Comparison of ENCODE assay signal across 18 cellular contexts in genomic region chr2:9657083-9657482, GRCh38. TPM values are rescaled to one million over a fixed set of nuclear protein-coding genes. Genes with fewer than 3 reads are reported as not detected.
A peak's percentile ranks its signal among the peaks of the same experiment; 100 is the strongest.
DNase-seq lines count a peak whose midpoint lies in the region; ATAC-seq and TF ChIP-seq lines count a peak whose summit lies in the region.
"Had no signal": no experiment of that assay in that cellular context is flagged by ENCODE, and none has a peak within 500 bp of the region (broad histone marks: within the 10 kb centered on the region; RNA-seq: fewer than 3 reads in every experiment).

No MANE protein-coding gene starts in this region.

- no peak overlapping the region for H3K4me3 Mint-ChIP-seq in GM23338
- no peak overlapping the region for H3K4me3 Mint-ChIP-seq in activated CD4-positive, alpha-beta memory T cell treated with anti-CD3 and anti-CD28 coated beads for 36 hours
- H3K4me3 Mint-ChIP-seq: type B pancreatic cell had no signal

- no peaks in the 10 kb centered on the region for H4K20me1 ChIP-seq in GM23338 (replicated peaks; ENCODE audit: insufficient read depth)
- no peaks in the 10 kb centered on the region for H4K20me1 ChIP-seq in fibroblast of lung (ENCODE audit: control insufficient read depth, extremely low read depth, insufficient read depth, low read length)

- H3K9me3 ChIP-seq in fibroblast of lung (ENCODE audit: control insufficient read depth, insufficient read depth, low read depth, low read length) (no peaks in the 10 kb centered on the region), right atrium auricular region (no peaks in the 10 kb centered on the region)
- H3K9me3 ChIP-seq: stomach had no signal

- H2AFZ ChIP-seq in ACC112 (ENCODE audit: low read length, unreplicated experiment) (no peak overlapping the region), GM23338 (peak overlapping the region; percentile 63), fibroblast of lung (ENCODE audit: low read length) (peak overlapping the region; percentile 21)
- H2AFZ ChIP-seq: parathyroid adenoma, PC-9 had no signal

- H3K4me3 ChIP-seq in ACC112 (ENCODE audit: low read depth, low read length) (no peak overlapping the region), GM23338 (no peak overlapping the region), fibroblast of lung (replicated peaks in 1 of 4; ENCODE audit: control extremely low read depth in 1 of 4, insufficient read depth in 1 of 4, low read depth in 3 of 4, low read length in 4 of 4) (no peak overlapping the region), right atrium auricular region (no peak overlapping the region)
- H3K4me3 ChIP-seq: PC-9, SK-N-MC, stomach had no signal

- H3K27ac ChIP-seq in ACC112 (ENCODE audit: low read depth, low read length) (peak overlapping the region; percentile 81), GM23338 (ENCODE audit: low read depth) (no peak overlapping the region), fibroblast of lung (ENCODE audit: insufficient read depth, low read length) (no peak overlapping the region), right atrium auricular region (no peak overlapping the region)
- H3K27ac ChIP-seq: parathyroid adenoma, PC-9, SK-N-MC, stomach had no signal

- no peak for ATAC-seq in GM23338
- ATAC-seq in GM21825 (IDR thresholded peaks at IDR 0.05; ENCODE audit: unreplicated experiment) = no peak
- ATAC-seq in HG02840 (IDR thresholded peaks at IDR 0.05; ENCODE audit: low FRiP score, unreplicated experiment) = no peak

- intact Hi-C loops in activated CD4-positive, alpha-beta memory T cell treated with anti-CD3 and anti-CD28 coated beads for 36 hours (cut with micrococcal nuclease) = loop anchor here (2.0 kb wide), 1 partner anchor 464 kb away; no protein-coding TSS in a partner anchor

- H3K4me2 ChIP-seq in GM23338 = no peak overlapping the region
- peak overlapping the region; percentile 55 for H3K4me2 ChIP-seq in fibroblast of lung (ENCODE audit: extremely low read depth, insufficient read depth, low read length)

- DNase-seq in GM23338 (ENCODE audit: low spot score) (no peak), fibroblast of lung (ENCODE audit: low read depth in 2 of 2) (no peak), islet precursor cell (no peak), right atrium auricular region (ENCODE audit: low spot score) (no peak)
- no peak for DNase-seq in activated CD4-positive, alpha-beta memory T cell treated with anti-CD3 and anti-CD28 coated beads for 36 hours
- DNase-seq: MM.1S, naive B cell, NCI-H146, NCI-H2171, stomach had no signal

- H3K79me2 ChIP-seq in ACC112 (ENCODE audit: control insufficient read depth, insufficient read depth, low read length, unreplicated experiment) = no peaks in the 10 kb centered on the region
- no peaks in the 10 kb centered on the region for H3K79me2 ChIP-seq in GM23338 (replicated peaks; ENCODE audit: insufficient read depth)
- H3K79me2 ChIP-seq in fibroblast of lung (ENCODE audit: control insufficient read depth, insufficient read depth, low read length) = no peaks in the 10 kb centered on the region
- H3K79me2 ChIP-seq: parathyroid adenoma had no signal

- H3K36me3 ChIP-seq in ACC112 (ENCODE audit: insufficient read depth, low read length) (no peaks in the 10 kb centered on the region), GM23338 (ENCODE audit: insufficient read depth) (no peaks in the 10 kb centered on the region), fibroblast of lung (ENCODE audit: control insufficient read depth, insufficient read depth, low read length) (no peaks in the 10 kb centered on the region), right atrium auricular region (no peaks in the 10 kb centered on the region)
- H3K36me3 ChIP-seq: stomach had no signal

- peaks cover 34% of the 10 kb centered on the region for H3K4me1 ChIP-seq in ACC112 (ENCODE audit: control insufficient read depth, insufficient read depth, low read length, unreplicated experiment)
- H3K4me1 ChIP-seq in GM23338 (ENCODE audit: insufficient read depth) = no peaks in the 10 kb centered on the region
- peaks cover 21% of the 10 kb centered on the region for H3K4me1 ChIP-seq in fibroblast of lung (ENCODE audit: control insufficient read depth, extremely low read depth, insufficient read depth, low read length)
- no peaks in the 10 kb centered on the region for H3K4me1 ChIP-seq in right atrium auricular region
- H3K4me1 ChIP-seq: parathyroid adenoma, stomach had no signal

- H3K27me3 ChIP-seq in ACC112 (ENCODE audit: insufficient read depth, low read length) = no peaks in the 10 kb centered on the region
- no peaks in the 10 kb centered on the region for H3K27me3 ChIP-seq in GM23338 (ENCODE audit: insufficient read depth)
- no peaks in the 10 kb centered on the region for H3K27me3 ChIP-seq in fibroblast of lung (ENCODE audit: control insufficient read depth, insufficient read depth, low read length)
- H3K27me3 ChIP-seq in right atrium auricular region = no peaks in the 10 kb centered on the region
- H3K27me3 ChIP-seq: stomach had no signal

- CTCF ChIA-PET in activated CD4-positive, alpha-beta memory T cell treated with anti-CD3 and anti-CD28 coated beads for 36 hours (lab: Charles Lee) = interaction anchor here (0.8 to 2.4 kb wide), 5 partner anchors 46 to 142 kb away, joined by 3 to 7 read pairs (median 4); no protein-coding TSS in a partner anchor

- no peak overlapping the region for H3K27ac Mint-ChIP-seq in GM23338
- peak overlapping the region; percentile 94 for H3K27ac Mint-ChIP-seq in activated CD4-positive, alpha-beta memory T cell treated with anti-CD3 and anti-CD28 coated beads for 36 hours
- H3K27ac Mint-ChIP-seq: type B pancreatic cell had no signal

- peaks cover 4% of the 10 kb centered on the region; the same call in 1 of the 2 replicates for H3K9me2 ChIP-seq in GM23338 (ENCODE audit: insufficient read depth)

- H3K9me3 Mint-ChIP-seq in GM23338 = no peaks in the 10 kb centered on the region
- H3K9me3 Mint-ChIP-seq in activated CD4-positive, alpha-beta memory T cell treated with anti-CD3 and anti-CD28 coated beads for 36 hours = no peaks in the 10 kb centered on the region
- H3K9me3 Mint-ChIP-seq: type B pancreatic cell had no signal

- H3K4me1 Mint-ChIP-seq in GM23338 = no peaks in the 10 kb centered on the region; the same call in 2 of the 3 replicates
- H3K4me1 Mint-ChIP-seq in activated CD4-positive, alpha-beta memory T cell treated with anti-CD3 and anti-CD28 coated beads for 36 hours (ENCODE audit: low read depth) = peaks cover 43% of the 10 kb centered on the region

- no peak overlapping the region for H3K9ac ChIP-seq in fibroblast of lung (ENCODE audit: insufficient read depth, low read length)
- H3K9ac ChIP-seq: parathyroid adenoma had no signal

- H3K27me3 Mint-ChIP-seq in GM23338 (ENCODE audit: insufficient read depth, low read depth, poor library complexity) = peaks cover 14% of the 10 kb centered on the region
- peaks cover 5% of the 10 kb centered on the region for H3K27me3 Mint-ChIP-seq in activated CD4-positive, alpha-beta memory T cell treated with anti-CD3 and anti-CD28 coated beads for 36 hours
- H3K27me3 Mint-ChIP-seq: type B pancreatic cell had no signal

- H3F3A ChIP-seq in GM23338 (replicated peaks; ENCODE audit: low read depth) = no peaks in the 10 kb centered on the region

- TF ChIP-seq CTCF in GM23338 (conservative IDR thresholded peaks at IDR 0.05; ENCODE audit: low read depth in 2 of 2) (no peak), fibroblast of lung (conservative IDR thresholded peaks at IDR 0.05 in 1 of 2, IDR thresholded peaks at IDR 0.05 in 1 of 2; ENCODE audit: low read depth in 1 of 2, low read length in 2 of 2) (no peak), right atrium auricular region (IDR thresholded peaks at IDR 0.05) (no peak)

- POLR2A ChIA-PET in activated CD4-positive, alpha-beta memory T cell treated with anti-CD3 and anti-CD28 coated beads for 36 hours (lab: Charles Lee) = interaction anchor here (1.4 to 2.1 kb wide), 4 partner anchors 27 to 92 kb away, joined by 4 to 10 read pairs (median 7); partner anchors contain the start of gene YWHAQ

- H3K36me3 Mint-ChIP-seq in GM23338 (ENCODE audit: low read depth) = no peaks in the 10 kb centered on the region; the same call in 2 of the 3 replicates
- no peaks in the 10 kb centered on the region for H3K36me3 Mint-ChIP-seq in activated CD4-positive, alpha-beta memory T cell treated with anti-CD3 and anti-CD28 coated beads for 36 hours
- H3K36me3 Mint-ChIP-seq: activated naive CD4-positive, alpha-beta T cell treated with anti-CD3 and anti-CD28 coated beads, Interleukin-2, amount 50 U/mL, for 72 hours; naive B cell; type B pancreatic cell had no signal

TF ChIP-seq in GM23338, 12 proteins besides CTCF, POLR2A, EP300 and RAD21 (continues in another document):
- no peak for TF ChIP-seq NANOG (IDR thresholded peaks at IDR 0.05; ENCODE audit: borderline replicate concordance)

RNA-seq across cellular contexts. Expression of gene YWHAQ, which starts 26.3 kb away (rescaled TPM):
- total RNA-seq in GM23338 (2014; rRNA removed; shearing (Covaris generic)) = 464 and 490 TPM in 2 replicates
- 248 and 295 TPM in 2 replicates for polyA plus RNA-seq in GM23338 (2016; fragmentation: Nextera tagmentation; extraction: Ambion mirVana)
- total RNA-seq in activated CD4-positive, alpha-beta memory T cell treated with anti-CD3 and anti-CD28 coated beads for 36 hours = 100 to 1,000 TPM; 495 to 541 TPM
- total RNA-seq in fibroblast of lung = 247 and 323 TPM in 2 replicates
- polyA plus RNA-seq in fibroblast of lung = 510 and 666 TPM in 2 replicates
- polyA plus RNA-seq in fibroblast of lung (2012) = 393 and 565 TPM in 2 replicates
- 89.7 and 132 TPM in 2 replicates for polyA minus RNA-seq in fibroblast of lung (ENCODE audit: low replicate concordance)
- 100 to 1,000 TPM; 139 to 204 TPM for total RNA-seq in right atrium auricular region
